ENCODE assay signal across 9 cellular contexts in the genomic region with DNA sequence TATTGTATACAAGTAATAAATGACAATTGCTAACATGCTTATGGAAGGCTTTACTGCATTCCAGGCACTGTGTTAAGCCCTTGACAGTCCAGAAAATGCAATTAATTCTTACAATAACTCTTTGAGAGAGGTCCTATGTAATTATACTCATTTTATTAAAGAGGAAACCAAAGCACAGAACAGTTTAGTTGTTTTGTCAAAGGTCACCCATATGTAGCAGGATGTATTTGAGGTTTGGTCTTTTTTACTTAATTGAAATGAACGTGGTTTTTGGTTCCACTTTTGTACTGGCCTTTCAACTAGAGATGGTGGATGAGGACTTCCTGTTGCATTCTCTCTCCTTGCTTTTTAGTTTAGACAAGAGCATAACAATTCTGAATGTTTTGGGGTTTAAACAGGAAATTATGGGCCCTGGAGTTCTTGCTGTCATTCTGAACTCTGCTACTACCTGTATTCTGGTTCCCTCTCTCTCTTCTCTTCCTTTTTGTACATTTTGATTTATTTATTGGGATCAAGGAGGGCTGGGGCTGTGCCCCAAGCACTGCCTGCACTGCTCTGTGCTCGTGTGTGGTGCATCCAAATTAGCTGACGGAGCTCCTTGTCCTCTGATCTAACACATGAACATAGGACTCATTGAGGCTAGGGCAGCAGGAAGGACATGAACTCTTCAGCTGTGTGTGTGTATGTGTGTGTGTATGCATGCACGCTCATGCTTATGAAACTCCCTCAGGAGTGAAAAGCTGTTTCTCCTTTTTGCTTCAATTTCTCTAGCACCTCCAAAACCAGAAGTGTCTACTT. TPM values are rescaled to one million over a fixed set of nuclear protein-coding genes. Genes with fewer than 3 reads are reported as not detected.
DNase-seq lines count a peak whose midpoint lies in the region; ATAC-seq and TF ChIP-seq lines count a peak whose summit lies in the region.
"Had no signal": no experiment of that assay in that cellular context is flagged by ENCODE, and none has a peak within 500 bp of the region (broad histone marks: within the 10 kb centered on the region; RNA-seq: fewer than 3 reads in every experiment).

No MANE protein-coding gene starts in this region.

- no TSS peak for BruUV-seq in PC-3 (replicated peaks; lab: Mats Ljungman, UMichigan)

- POLR2A ChIA-PET in PC-3 (lab: Charles Lee; ENCODE audit: unreplicated experiment) = no interaction called here

- TF ChIP-seq CTCF in PC-3 (conservative IDR thresholded peaks at IDR 0.05; ENCODE audit: low read depth, low read length) (no peak), esophagus muscularis mucosa (IDR thresholded peaks at IDR 0.05) (no peak)

- no peaks in the 10 kb centered on the region for H3K9me3 Mint-ChIP-seq in immature natural killer cell

- intact Hi-C loops in PC-3 (cut with micrococcal nuclease) = no loop called here
- intact Hi-C loops in esophagus muscularis mucosa (cut with DNase I) = no loop called here

- ATAC-seq in GM18517 (IDR thresholded peaks at IDR 0.05; ENCODE audit: unreplicated experiment) (peak; percentile 61), GM21526 (IDR thresholded peaks at IDR 0.05; ENCODE audit: low FRiP score, unreplicated experiment) (peak; percentile 74), HG03558 (IDR thresholded peaks at IDR 0.05; ENCODE audit: extremely low read depth, unreplicated experiment) (peak; percentile 33), PC-3 (no peak)

- no peak for TF ChIP-seq EP300 in esophagus muscularis mucosa (IDR thresholded peaks at IDR 0.05)

- H3K27ac Mint-ChIP-seq in immature natural killer cell = peak overlapping the region; percentile 67 to 92 (median 84)

- no peak overlapping the region for H2AFZ ChIP-seq in PC-3 (ENCODE audit: low read length)

- H3K79me2 ChIP-seq in PC-3 (ENCODE audit: low read length) = no peaks in the 10 kb centered on the region

- no peak overlapping the region for H3K9ac ChIP-seq in PC-3 (ENCODE audit: low read length)

- peaks cover 0 to 3% (median 0%) of the 10 kb centered on the region in 3 donors for H3K27me3 Mint-ChIP-seq in immature natural killer cell (ENCODE audit: low read depth in 3 of 3)

- H3K27me3 ChIP-seq in PC-3 (ENCODE audit: low read length) (no peaks in the 10 kb centered on the region), esophagus muscularis mucosa (no peaks in the 10 kb centered on the region), MG63 (no peaks in the 10 kb centered on the region)

- no peaks in the 10 kb centered on the region for H4K20me1 ChIP-seq in PC-3 (ENCODE audit: low read length)

- 73% methylated on average over 3 of the region's 4 CpGs for WGBS in esophagus muscularis mucosa

- H3K4me3 Mint-ChIP-seq in immature natural killer cell = peak overlapping the region; percentile 30 to 77 (median 59)

- CTCF ChIA-PET in PC-3 (lab: Charles Lee) = no interaction called here

- H3K9me3 ChIP-seq in PC-3 (ENCODE audit: low read length) (no peaks in the 10 kb centered on the region), esophagus muscularis mucosa (no peaks in the 10 kb centered on the region), MG63 (no peaks in the 10 kb centered on the region)

- H3K9me2 ChIP-seq in PC-3 (replicated peaks; ENCODE audit: low read length) = no peaks in the 10 kb centered on the region

- peaks cover 0 to 4% (median 0%) of the 10 kb centered on the region in 3 donors for H3K36me3 Mint-ChIP-seq in immature natural killer cell

- no peak overlapping the region for H3K4me3 ChIP-seq in PC-3 (ENCODE audit: low read length)
- H3K4me3 ChIP-seq in esophagus muscularis mucosa = no peak overlapping the region
- no peak overlapping the region for H3K4me3 ChIP-seq in MG63

- peak in 2 of 3 donors; percentile 14 to 20 for DNase-seq in immature natural killer cell
- no peak for DNase-seq in PC-3
- no peak for DNase-seq in esophagus muscularis mucosa (ENCODE audit: extremely low spot score)
- no peak for DNase-seq in MG63
- no peak for DNase-seq in NCI-H1694 treated with DMSO at 0.1 percent for 48 hours (lab: John Stamatoyannopoulos, UW)

- no peak overlapping the region for H3K27ac ChIP-seq in PC-3 (ENCODE audit: low read length)
- H3K27ac ChIP-seq in esophagus muscularis mucosa (replicated peaks in 1 of 4) = no peak overlapping the region

- no peak for TF ChIP-seq POLR2A in esophagus muscularis mucosa (IDR thresholded peaks at IDR 0.05; ENCODE audit: low read depth)

- no peaks in the 10 kb centered on the region for H3F3A ChIP-seq in PC-3 (ENCODE audit: low read length, unreplicated experiment)

- H3K36me3 ChIP-seq in PC-3 (ENCODE audit: low read depth, low read length) (no peaks in the 10 kb centered on the region), esophagus muscularis mucosa (no peaks in the 10 kb centered on the region), MG63 (no peaks in the 10 kb centered on the region)

- H3K4me1 ChIP-seq in PC-3 (ENCODE audit: insufficient read depth, low read length) (peaks cover 8% of the 10 kb centered on the region), esophagus muscularis mucosa (peaks cover 0 to 13% (median 8%) of the 10 kb centered on the region in 4 donors)

- peaks cover 36 to 60% of the 10 kb centered on the region in 2 donors for H3K4me1 Mint-ChIP-seq in immature natural killer cell

- H3K4me2 ChIP-seq in PC-3 (ENCODE audit: low read length) = no peak overlapping the region

RNA-seq across cellular contexts. Expression of a gene that starts 47.4 kb away (rescaled TPM):
- under 1 TPM in 1 of 3 donors, not detected in 2; 0.28 TPM for polyA plus RNA-seq in immature natural killer cell
- total RNA-seq in PC-3 (2014; rRNA removed) (not detected in 2 replicates), esophagus muscularis mucosa (under 1 TPM in 2 of 4 donors, not detected in 2; under 0.01 TPM)
- total RNA-seq in MG63 (2014; rRNA removed; shearing (Covaris generic); ENCODE audit: low replicate concordance) = not detected in 2 replicates
- total RNA-seq: skeletal muscle tissue had no signal

Comparison
In these comparisons a context has a peak if more than half of its experiments do, and no peak if none do; other contexts are left out.
1. DNase-seq: peak in immature natural killer cell (2 of 3); none in PC-3 (single experiment), esophagus muscularis mucosa (single experiment), MG63 (single experiment) and NCI-H1694 treated with DMSO at 0.1 percent for 48 hours (single experiment).